Comparison of ENCODE assay signal across 8 cellular contexts in the genomic region with DNA sequence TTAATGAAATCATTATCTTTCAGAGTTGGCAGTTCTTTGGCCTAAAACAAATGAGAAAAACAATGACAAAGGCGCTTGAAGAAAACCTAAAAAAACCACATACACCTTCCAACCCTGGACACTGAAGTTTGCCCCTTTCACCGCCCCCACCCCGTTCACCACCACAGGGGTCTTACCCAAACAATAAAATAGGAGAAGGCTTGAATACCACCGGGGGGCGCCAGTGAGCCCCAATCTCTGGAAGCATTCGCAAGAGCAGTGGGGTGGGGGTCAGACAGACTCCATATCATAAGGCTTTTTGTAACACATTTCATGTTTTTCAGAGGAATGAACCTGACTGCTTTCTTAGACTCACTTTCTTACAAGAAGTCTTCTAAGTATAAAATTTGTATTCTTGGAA.
DNase-seq lines count a peak whose midpoint lies in the region; ATAC-seq and TF ChIP-seq lines count a peak whose summit lies in the region.

No MANE protein-coding gene starts in this region.

- H3K4me1 Mint-ChIP-seq in activated CD4-positive, alpha-beta T cell treated with anti-CD3 and anti-CD28 coated beads, Interleukin-2, amount 10 ng/mL, durations not matched to agents 7 days and 5 days: peaks cover 15% of the 10 kb centered on the region
- peaks cover 32 to 43% of the 10 kb centered on the region in 2 donors for H3K4me1 Mint-ChIP-seq in natural killer cell

- H3K36me3 Mint-ChIP-seq in activated CD4-positive, alpha-beta T cell treated with anti-CD3 and anti-CD28 coated beads, Interleukin-2, amount 10 ng/mL, durations not matched to agents 7 days and 5 days (ENCODE audit: low read depth): peaks cover 50% of the 10 kb centered on the region
- peaks cover 8% of the 10 kb centered on the region for H3K36me3 Mint-ChIP-seq in natural killer cell

- POLR2A ChIA-PET in activated CD4-positive, alpha-beta T cell treated with anti-CD3 and anti-CD28 coated beads, Interleukin-2, amount 10 ng/mL, durations not matched to agents 7 days and 5 days (lab: Charles Lee): no interaction called here

- no peaks in the 10 kb centered on the region for H3K36me3 ChIP-seq in testis (ENCODE audit: low read depth, missing control alignments)

- DNase-seq in Ammon's horn (ENCODE audit: low spot score): peak; percentile 34
- DNase-seq in HuH-7 (ENCODE audit: low spot score): peak; percentile 50
- peak; percentile 63 for DNase-seq in activated CD4-positive, alpha-beta T cell treated with anti-CD3 and anti-CD28 coated beads, Interleukin-2, amount 10 ng/mL, durations not matched to agents 7 days and 5 days
- DNase-seq in dermis microvascular lymphatic vessel endothelial cell (ENCODE audit: low read depth in 2 of 2): peak; percentile 25 to 54
- DNase-seq in natural killer cell: peak; percentile 68
- DNase-seq in testis: peak; percentile 76
- no peak for DNase-seq in cerebellum (ENCODE audit: low spot score)

- TF ChIP-seq CTCF in natural killer cell (IDR thresholded peaks at IDR 0.05) (peak; percentile 75), testis (IDR thresholded peaks at IDR 0.05) (peak in 2 of 3 experiments; percentile 32 to 69)

- H3K27me3 ChIP-seq in testis: no peaks in the 10 kb centered on the region

- no peaks in the 10 kb centered on the region for H3K9me3 Mint-ChIP-seq in activated CD4-positive, alpha-beta T cell treated with anti-CD3 and anti-CD28 coated beads, Interleukin-2, amount 10 ng/mL, durations not matched to agents 7 days and 5 days
- H3K9me3 Mint-ChIP-seq in natural killer cell: no peaks in the 10 kb centered on the region

- H3K27me3 Mint-ChIP-seq in activated CD4-positive, alpha-beta T cell treated with anti-CD3 and anti-CD28 coated beads, Interleukin-2, amount 10 ng/mL, durations not matched to agents 7 days and 5 days: no peaks in the 10 kb centered on the region
- no peaks in the 10 kb centered on the region for H3K27me3 Mint-ChIP-seq in natural killer cell (ENCODE audit: low read depth in 2 of 2)

- no peak overlapping the region for H3K27ac Mint-ChIP-seq in activated CD4-positive, alpha-beta T cell treated with anti-CD3 and anti-CD28 coated beads, Interleukin-2, amount 10 ng/mL, durations not matched to agents 7 days and 5 days
- H3K27ac Mint-ChIP-seq in natural killer cell: peak overlapping the region; percentile 73 to 87

- intact Hi-C loops in natural killer cell (cut with micrococcal nuclease): loop anchor here (1.0 kb wide), 2 partner anchors 439 to 557 kb away; no protein-coding TSS in a partner anchor
- intact Hi-C loops in testis (cut with DNase I; ENCODE audit: low total_unique reads): no loop called here

- no peak overlapping the region for H3K27ac ChIP-seq in testis

- CTCF ChIA-PET in activated CD4-positive, alpha-beta T cell treated with anti-CD3 and anti-CD28 coated beads, Interleukin-2, amount 10 ng/mL, durations not matched to agents 7 days and 5 days (lab: Charles Lee): interaction anchor here (1.1 kb wide), 1 partner anchor 7 kb away, joined by 4 read pairs; no protein-coding TSS in a partner anchor

- no peak overlapping the region for H3K4me3 ChIP-seq in testis

- no peaks in the 10 kb centered on the region for H3K9me3 ChIP-seq in testis

- H3K4me1 ChIP-seq in testis: no peaks in the 10 kb centered on the region

- ATAC-seq in natural killer cell: peak in 2 of 3 donors; percentile 77 to 78
- ATAC-seq in HG02973 (IDR thresholded peaks at IDR 0.05; ENCODE audit: unreplicated experiment): no peak

- no peak for TF ChIP-seq POLR2A in testis (IDR thresholded peaks at IDR 0.05)

- no peak overlapping the region for H3K4me3 Mint-ChIP-seq in activated CD4-positive, alpha-beta T cell treated with anti-CD3 and anti-CD28 coated beads, Interleukin-2, amount 10 ng/mL, durations not matched to agents 7 days and 5 days
- no peak overlapping the region for H3K4me3 Mint-ChIP-seq in natural killer cell

- 53 to 60% methylated on average over 6 of the region's 6 CpGs for WGBS in testis, 2 donors
